8 cellular contexts compared by ENCODE assay signal in genomic region chr11:68840661-68841653, GRCh38. TPM values are rescaled to one million over a fixed set of nuclear protein-coding genes. Genes with fewer than 3 reads are reported as not detected.
DNase-seq lines count a peak whose midpoint lies in the region; ATAC-seq and TF ChIP-seq lines count a peak whose summit lies in the region.

No MANE protein-coding gene starts in this region.

- no peak for TF ChIP-seq CTCF in esophagus squamous epithelium (IDR thresholded peaks at IDR 0.05)

- H3K27ac ChIP-seq in HUES6 (ENCODE audit: low read depth, low read length) (no peak overlapping the region), esophagus squamous epithelium (peak overlapping the region; percentile 89 to 99 (median 96))
- H3K27ac ChIP-seq in naive thymus-derived CD4-positive, alpha-beta T cell (ENCODE audit: low read depth, low read length), result peak overlapping the region; percentile 73

- CTCF ChIA-PET in naive thymus-derived CD4-positive, alpha-beta T cell (lab: Charles Lee), result no interaction called here

- DNase-seq in Caki2 (ENCODE audit: low read depth) (peak; percentile 31), esophagus squamous epithelium (lab: John Stamatoyannopoulos, UW) (no peak), cerebellar nuclear complex (lab: John Stamatoyannopoulos, UW) (no peak)
- DNase-seq in activated CD4-positive, alpha-beta T cell treated with anti-CD3 and anti-CD28 coated beads, Interleukin-2, amount 50 U/mL, for 1 hour, result peak; percentile 7
- peak in 3 of 9 donors; percentile 3 to 51 (median 12) for DNase-seq in naive thymus-derived CD4-positive, alpha-beta T cell

- peaks cover 62% of the 10 kb centered on the region for H3K27me3 ChIP-seq in HUES6 (ENCODE audit: control insufficient read depth, insufficient read depth, low read length)
- no peaks in the 10 kb centered on the region for H3K27me3 ChIP-seq in esophagus squamous epithelium
- H3K27me3 ChIP-seq in naive thymus-derived CD4-positive, alpha-beta T cell (ENCODE audit: control insufficient read depth in 2 of 2, insufficient read depth in 2 of 2, low read length in 2 of 2), result no peaks in the 10 kb centered on the region

- POLR2A ChIA-PET in naive thymus-derived CD4-positive, alpha-beta T cell (lab: Charles Lee), result no interaction called here

- 1 to 18% methylated on average over 4 to 20 of the region's 90 CpGs for WGBS in esophagus squamous epithelium, 2 donors

- H3K4me1 ChIP-seq in HUES6 (ENCODE audit: control insufficient read depth, insufficient read depth, low read length) (peaks cover 23% of the 10 kb centered on the region), esophagus squamous epithelium (peaks cover 33 to 94% (median 48%) of the 10 kb centered on the region in 3 donors)
- H3K4me1 ChIP-seq in naive thymus-derived CD4-positive, alpha-beta T cell (ENCODE audit: control insufficient read depth in 2 of 2, insufficient read depth in 2 of 2, low read length in 2 of 2), result peaks cover 41 to 47% of the 10 kb centered on the region in 2 donors

- no peaks in the 10 kb centered on the region for H3K9me3 ChIP-seq in HUES6 (ENCODE audit: control insufficient read depth, insufficient read depth, low read depth, low read length)
- H3K9me3 ChIP-seq in esophagus squamous epithelium, result no peaks in the 10 kb centered on the region
- H3K9me3 ChIP-seq in naive thymus-derived CD4-positive, alpha-beta T cell (ENCODE audit: control insufficient read depth in 2 of 3, low read length in 3 of 3), result no peaks in the 10 kb centered on the region

- in situ Hi-C loops in Caki2 (cut with HindIII; ENCODE audit: low pct_unique_long_range_greater_than_20kb, low sequenced_read_pairs), result no loop called here

- H3K27me3 Mint-ChIP-seq in naive thymus-derived CD4-positive, alpha-beta T cell, result peaks cover 0 to 15% (median 0%) of the 10 kb centered on the region in 5 donors

- H3K4me3 Mint-ChIP-seq in naive thymus-derived CD4-positive, alpha-beta T cell, result peak overlapping the region; percentile 85 to 93 (median 90)

- H3K4me3 ChIP-seq in HUES6 (ENCODE audit: low read depth, low read length) (peak overlapping the region; percentile 85), esophagus squamous epithelium (peak overlapping the region; percentile 47 to 98 (median 90))
- H3K4me3 ChIP-seq in naive thymus-derived CD4-positive, alpha-beta T cell (ENCODE audit: low read length), result peak overlapping the region; percentile 81

- ATAC-seq in naive thymus-derived CD4-positive, alpha-beta T cell, result no peak
- ATAC-seq in HG03439 (IDR thresholded peaks at IDR 0.05; ENCODE audit: unreplicated experiment), result no peak
- ATAC-seq in HG02981 (IDR thresholded peaks at IDR 0.05; ENCODE audit: unreplicated experiment), result no peak

- H3K36me3 ChIP-seq in HUES6 (ENCODE audit: control insufficient read depth, insufficient read depth, low read length) (no peaks in the 10 kb centered on the region), esophagus squamous epithelium (peaks cover 0 to 4% (median 0%) of the 10 kb centered on the region in 3 donors)
- H3K36me3 ChIP-seq in naive thymus-derived CD4-positive, alpha-beta T cell (ENCODE audit: control insufficient read depth in 2 of 3, insufficient read depth in 3 of 3, low read length in 3 of 3), result no peaks in the 10 kb centered on the region

- H3K9me3 Mint-ChIP-seq in naive thymus-derived CD4-positive, alpha-beta T cell, result no peaks in the 10 kb centered on the region

- no peaks in the 10 kb centered on the region for H3K36me3 Mint-ChIP-seq in naive thymus-derived CD4-positive, alpha-beta T cell

- peaks cover 20 to 60% (median 48%) of the 10 kb centered on the region in 7 donors for H3K4me1 Mint-ChIP-seq in naive thymus-derived CD4-positive, alpha-beta T cell

- TF ChIP-seq POLR2A in esophagus squamous epithelium (IDR thresholded peaks at IDR 0.05), result peak in 1 of 4 donors; percentile 7

- peak overlapping the region; percentile 81 to 95 (median 93) for H3K27ac Mint-ChIP-seq in naive thymus-derived CD4-positive, alpha-beta T cell

- intact Hi-C loops in esophagus squamous epithelium (cut with DNase I), result no loop called here
- intact Hi-C loops in naive thymus-derived CD4-positive, alpha-beta T cell (cut with micrococcal nuclease), result loop anchor here (5.0 to 10.0 kb wide), 6 partner anchors 206 to 804 kb away; partner anchors contain the start of genes CCND1 (in 2 of the 2), PPP6R3 (in 1 of the 2) and TPCN2 (in 1 of the 2)

- peak overlapping the region; percentile 5 for H3K9ac ChIP-seq in HUES6 (ENCODE audit: low read length)

RNA-seq across cellular contexts. Expression of gene CPT1A, which starts 0.8 kb away (rescaled TPM):
- total RNA-seq in Caki2 (2014; rRNA removed; shearing (Covaris generic); ENCODE audit: low replicate concordance), result 26.8 and 30.4 TPM in 2 replicates
- 10 to 100 TPM; 14.7 to 56.1 (median 27.6) TPM for total RNA-seq in esophagus squamous epithelium
- total RNA-seq in naive thymus-derived CD4-positive, alpha-beta T cell, result 10 to 100 TPM; 17.2 to 52.7 (median 20.5) TPM
- 1 to 10 TPM; 2.3 to 3.5 TPM for polyA plus RNA-seq in naive thymus-derived CD4-positive, alpha-beta T cell

Comparison
In these comparisons a context has a peak if more than half of its experiments do, and no peak if none do; other contexts are left out.
1. DNase-seq: peak in Caki2 (single experiment) and activated CD4-positive, alpha-beta T cell treated with anti-CD3 and anti-CD28 coated beads, Interleukin-2, amount 50 U/mL, for 1 hour (single experiment); none in esophagus squamous epithelium (single experiment) and cerebellar nuclear complex (0 of 2).
2. Peak in every context shown above with its lines, with median percentiles within 50 percentile points of each other: H3K4me3 ChIP-seq.